ENCODE assay signal across 8 cellular contexts in genomic region chr11:125593113-125593761, GRCh38. TPM values are rescaled to one million over a fixed set of nuclear protein-coding genes. Genes with fewer than 3 reads are reported as not detected.
DNase-seq lines count a peak whose midpoint lies in the region; ATAC-seq and TF ChIP-seq lines count a peak whose summit lies in the region.

No MANE protein-coding gene starts in this region.

- DNase-seq in COLO668 (lab: John Stamatoyannopoulos, UW; ENCODE audit: unreplicated experiment) (peak; percentile 43), erythroblast (lab: John Stamatoyannopoulos, UW) (peak; percentile 83 to 86), epidermal melanocyte (ENCODE audit: insufficient read length, low spot score) (no peak)
- peak in 1 of 10 donors; percentile 3 for DNase-seq in naive thymus-derived CD8-positive, alpha-beta T cell

- CTCF ChIA-PET in HEK293 (lab: Yijun Ruan, JAX), result no interaction called here

- peaks cover 0 to 28% (median 3%) of the 10 kb centered on the region in 3 donors for H3K36me3 Mint-ChIP-seq in naive thymus-derived CD8-positive, alpha-beta T cell

- H3K4me3 ChIP-seq in HEK293 (ENCODE audit: low read depth, low read length), result peak overlapping the region; percentile 91

- H3K4me3 Mint-ChIP-seq in naive thymus-derived CD8-positive, alpha-beta T cell, result peak overlapping the region; percentile 85 to 98 (median 95)

- no peak for TF ChIP-seq CTCF in HEK293 (tag by site-specific recombination; IDR thresholded peaks at IDR 0.05)

- peak overlapping the region in 9 of 10 donors; percentile 97 to 100 (median 99) for H3K27ac Mint-ChIP-seq in naive thymus-derived CD8-positive, alpha-beta T cell

- H3K9me3 Mint-ChIP-seq in naive thymus-derived CD8-positive, alpha-beta T cell, result no peaks in the 10 kb centered on the region

- H3K4me1 Mint-ChIP-seq in naive thymus-derived CD8-positive, alpha-beta T cell, result peaks cover 29 to 56% (median 50%) of the 10 kb centered on the region in 4 donors

- ATAC-seq in SK-N-SH treated with all-trans-retinoic acid at 6 μM for 48 hours (peak; percentile 40), GM21367 (IDR thresholded peaks at IDR 0.05; ENCODE audit: unreplicated experiment) (no peak), HG03571 (IDR thresholded peaks at IDR 0.05; ENCODE audit: unreplicated experiment) (no peak)
- no peak for ATAC-seq in naive thymus-derived CD8-positive, alpha-beta T cell

- no peak for TF ChIP-seq POLR2A in erythroblast (IDR thresholded peaks at IDR 0.05; ENCODE audit: low read length)

- H3K36me3 ChIP-seq in HEK293 (ENCODE audit: control insufficient read depth in 2 of 2, insufficient read depth in 1 of 2, low read length in 2 of 2), result peaks cover 8 to 28% of the 10 kb centered on the region in 2 experiments; a peak in 2 of 3 replicates

- H3K4me1 ChIP-seq in HEK293 (ENCODE audit: control insufficient read depth, insufficient read depth, low read length), result no peaks in the 10 kb centered on the region; the same call in 1 of the 2 replicates

- H3K27me3 Mint-ChIP-seq in naive thymus-derived CD8-positive, alpha-beta T cell, result no peaks in the 10 kb centered on the region

- H3K27ac ChIP-seq in HEK293 (ENCODE audit: extremely low read depth, low read depth, low read length), result peak overlapping the region; percentile 24; the same call in 1 of the 2 replicates

- H3K9me3 ChIP-seq in HEK293 (ENCODE audit: control insufficient read depth, insufficient read depth, low read depth, low read length), result no peaks in the 10 kb centered on the region

- POLR2A ChIA-PET in HEK293 (lab: Yijun Ruan, JAX), result interaction anchor here (0.6 to 3.9 kb wide), 12 partner anchors 10 to 619 kb away, joined by 3 to 25 read pairs (median 3); partner anchors contain the start of genes CHEK1, EI24, FAM118B and PUS3
- POLR2A ChIA-PET in naive thymus-derived CD8-positive, alpha-beta T cell (lab: Charles Lee), result interaction anchor here (0.9 to 3.8 kb wide), 12 partner anchors 8 to 971 kb away, joined by 3 to 59 read pairs (median 7); partner anchors contain the start of genes CCDC15, CHEK1, EI24 and HYLS1

TF ChIP-seq in HEK293, 187 proteins besides CTCF, POLR2A, EP300 and RAD21 (continues in another document):
- TF ChIP-seq SCRT1 (tag by site-specific recombination; IDR thresholded peaks at IDR 0.05; ENCODE audit: borderline replicate concordance), result no peak
- no peak for TF ChIP-seq ZNF350 (tag by site-specific recombination; IDR thresholded peaks at IDR 0.05)
- TF ChIP-seq ZNF664 (tag by site-specific recombination; IDR thresholded peaks at IDR 0.05), result no peak
- no peak for TF ChIP-seq ZNF157 (tag by site-specific recombination; IDR thresholded peaks at IDR 0.05)
- 0 out of 2 replicates have a peak, but pooled peaks have one; percentile 39 for TF ChIP-seq ZBTB20 (tag by site-specific recombination; IDR thresholded peaks at IDR 0.05)
- no peak for TF ChIP-seq ZNF777 (tag by site-specific recombination; IDR thresholded peaks at IDR 0.05; ENCODE audit: borderline replicate concordance)
- TF ChIP-seq EGR2 (tag by site-specific recombination; IDR thresholded peaks at IDR 0.05; ENCODE audit: low read depth), result peak; percentile 75
- no peak for TF ChIP-seq BCL11A (tag by site-specific recombination; IDR thresholded peaks at IDR 0.05; ENCODE audit: low read depth)
- peak; percentile 41 for TF ChIP-seq PATZ1 (tag by site-specific recombination; IDR thresholded peaks at IDR 0.05)
- TF ChIP-seq ZSCAN18 (tag by site-specific recombination; IDR thresholded peaks at IDR 0.05), result no peak
- TF ChIP-seq ZNF341 (tag by site-specific recombination; IDR thresholded peaks at IDR 0.05; ENCODE audit: low read depth), result peak; percentile 89

TF ChIP-seq in SK-N-SH treated with all-trans-retinoic acid at 6 μM for 48 hours, 23 proteins besides CTCF, POLR2A, EP300 and RAD21:
- TF ChIP-seq ZNF70 (CRISPR knock-in tag; IDR thresholded peaks at IDR 0.05), result no peak
- TF ChIP-seq ISL1 (CRISPR knock-in tag; IDR thresholded peaks at IDR 0.05), result no peak
- no peak for TF ChIP-seq ZFP3 (CRISPR knock-in tag; IDR thresholded peaks at IDR 0.05)
- TF ChIP-seq CSRNP3 (CRISPR knock-in tag; IDR thresholded peaks at IDR 0.05), result no peak
- no peak for TF ChIP-seq ESRRG (CRISPR knock-in tag; IDR thresholded peaks at IDR 0.05)
- TF ChIP-seq POU6F1 (CRISPR knock-in tag; IDR thresholded peaks at IDR 0.05; ENCODE audit: borderline replicate concordance, low read depth), result no peak
- TF ChIP-seq ZNF8 (CRISPR knock-in tag; IDR thresholded peaks at IDR 0.05), result no peak
- no peak for TF ChIP-seq ZNF565 (CRISPR knock-in tag; conservative IDR thresholded peaks at IDR 0.05; ENCODE audit: low read depth)
- no peak for TF ChIP-seq BACH2 (CRISPR knock-in tag; IDR thresholded peaks at IDR 0.05; ENCODE audit: borderline replicate concordance)
- TF ChIP-seq TOX (CRISPR knock-in tag; IDR thresholded peaks at IDR 0.05; ENCODE audit: borderline replicate concordance), result no peak
- TF ChIP-seq ZFP30 (CRISPR knock-in tag; IDR thresholded peaks at IDR 0.05), result no peak
- no peak for TF ChIP-seq GLIS3 (CRISPR knock-in tag; IDR thresholded peaks at IDR 0.05)
- TF ChIP-seq SNAI2 (CRISPR knock-in tag; IDR thresholded peaks at IDR 0.05), result no peak
- TF ChIP-seq PATZ1 (CRISPR knock-in tag; IDR thresholded peaks at IDR 0.05; ENCODE audit: borderline replicate concordance), result no peak
- no peak for TF ChIP-seq RARB (CRISPR knock-in tag; IDR thresholded peaks at IDR 0.05)

RNA-seq across cellular contexts. Expression of gene STT3A, which starts 0.6 kb away (rescaled TPM):
- 10 to 100 TPM; 57.0 to 64.5 TPM for total RNA-seq in naive thymus-derived CD8-positive, alpha-beta T cell
- polyA plus RNA-seq in naive thymus-derived CD8-positive, alpha-beta T cell, result 10 to 100 TPM; 36.8 to 53.4 (median 40.1) TPM

RNA-seq across cellular contexts. Expression of gene EI24, which starts 24.0 kb away (rescaled TPM):
- 10 to 100 TPM; 34.6 to 39.4 TPM for total RNA-seq in naive thymus-derived CD8-positive, alpha-beta T cell
- polyA plus RNA-seq in naive thymus-derived CD8-positive, alpha-beta T cell, result 10 to 100 TPM; 56.0 to 84.4 (median 74.0) TPM

RNA-seq across cellular contexts. Expression of gene CHEK1, which starts 31.7 kb away (rescaled TPM):
- 1 to 10 TPM; 2.0 to 2.1 TPM for total RNA-seq in naive thymus-derived CD8-positive, alpha-beta T cell
- polyA plus RNA-seq in naive thymus-derived CD8-positive, alpha-beta T cell, result 1 to 10 TPM; 1.0 to 2.1 (median 1.3) TPM
